In genomic region chr17:42182927-42183734, GRCh38 we compare ENCODE assay signal across 9 cellular contexts. TPM values are rescaled to one million over a fixed set of nuclear protein-coding genes. Genes with fewer than 3 reads are reported as not detected.
DNase-seq lines count a peak whose midpoint lies in the region; ATAC-seq and TF ChIP-seq lines count a peak whose summit lies in the region.
"Had no signal": no experiment of that assay in that cellular context is flagged by ENCODE, and none has a peak within 500 bp of the region (broad histone marks: within the 10 kb centered on the region; RNA-seq: fewer than 3 reads in every experiment).

No MANE protein-coding gene starts in this region.

- no peak for TF ChIP-seq CTCF in left ventricle myocardium inferior (IDR thresholded peaks at IDR 0.05; ENCODE audit: borderline replicate concordance)
- no peak for TF ChIP-seq CTCF in liver (IDR thresholded peaks at IDR 0.05; ENCODE audit: low read depth, low read length, missing input control)
- TF ChIP-seq CTCF in upper lobe of right lung (IDR thresholded peaks at IDR 0.05), result no peak

- H3K27ac ChIP-seq in left ventricle myocardium inferior (replicated peaks), result peak overlapping the region; percentile 90
- H3K27ac ChIP-seq in liver (ENCODE audit: low read depth in 1 of 2, low read length in 2 of 2), result no peak overlapping the region
- H3K27ac ChIP-seq in upper lobe of right lung, result peak overlapping the region; percentile 72
- H3K27ac ChIP-seq: epithelial cell of prostate had no signal

- intact Hi-C loops in left ventricle myocardium inferior (cut with micrococcal nuclease), result no loop called here
- intact Hi-C loops in Right ventricle myocardium superior (cut with DNase I), result loop anchor here (5.0 to 10.0 kb wide), 2 partner anchors 66 to 342 kb away; no protein-coding TSS in a partner anchor
- intact Hi-C loops in upper lobe of right lung (cut with DNase I), result no loop called here

- H3K9ac ChIP-seq in adipocyte (ENCODE audit: low read length), result peak overlapping the region; percentile 90
- peak overlapping the region in 1 of 2 donors; percentile 50 for H3K9ac ChIP-seq in liver (ENCODE audit: low read depth in 1 of 2, low read length in 2 of 2)

- WGBS in liver, result 74% methylated on average over 9 of the region's 9 CpGs

- no peaks in the 10 kb centered on the region for H3K9me3 ChIP-seq in left ventricle myocardium inferior (replicated peaks)
- H3K9me3 ChIP-seq in adipocyte (ENCODE audit: control insufficient read depth, low read length), result no peaks in the 10 kb centered on the region
- H3K9me3 ChIP-seq in liver (ENCODE audit: control insufficient read depth in 4 of 4, low read length in 3 of 4), result no peaks in the 10 kb centered on the region
- H3K9me3 ChIP-seq in upper lobe of right lung, result no peaks in the 10 kb centered on the region

- peaks cover 43% of the 10 kb centered on the region for H3K4me1 ChIP-seq in left ventricle myocardium inferior
- H3K4me1 ChIP-seq in adipocyte (ENCODE audit: control insufficient read depth, insufficient read depth, low read length), result peaks cover 24% of the 10 kb centered on the region
- H3K4me1 ChIP-seq in liver (ENCODE audit: control insufficient read depth in 4 of 4, insufficient read depth in 4 of 4, low read length in 3 of 4), result peaks cover 6 to 31% (median 17%) of the 10 kb centered on the region in 4 donors
- H3K4me1 ChIP-seq in upper lobe of right lung, result peaks cover 38% of the 10 kb centered on the region

- ATAC-seq in Right ventricle myocardium superior (ENCODE audit: poor library complexity) (no peak), upper lobe of right lung (no peak)

- no peak for DNase-seq in left ventricle myocardium inferior
- no peak for DNase-seq in Right ventricle myocardium superior
- DNase-seq in adipocyte (ENCODE audit: low read depth), result peak; percentile 16
- no peak for DNase-seq in upper lobe of right lung
- no peak for DNase-seq in NCI-H510A (lab: John Stamatoyannopoulos, UW)
- DNase-seq in stimulated activated CD4-positive, alpha-beta T cell treated with anti-CD3 and anti-CD28 coated beads, Interleukin-1b, Interleukin-23, amount 100 ng/mL, for 48 hours, result no peak
- no peak for DNase-seq in stimulated activated CD4-positive, alpha-beta T cell treated with anti-CD3 and anti-CD28 coated beads, Interleukin-4, amount 100 ng/mL, for 4 hours

- H3K4me3 ChIP-seq in left ventricle myocardium inferior (peak overlapping the region; percentile 68), adipocyte (ENCODE audit: low read length) (peak overlapping the region; percentile 82), liver (ENCODE audit: low read depth in 1 of 3, low read length in 3 of 3) (peak overlapping the region; percentile 4 to 56 (median 45)), upper lobe of right lung (peak overlapping the region; percentile 63)

- H3K27me3 ChIP-seq in left ventricle myocardium inferior (ENCODE audit: low read depth) (peaks cover 34% of the 10 kb centered on the region), adipocyte (replicated peaks; ENCODE audit: control insufficient read depth, insufficient read depth, low read length) (peaks cover 36% of the 10 kb centered on the region), liver (ENCODE audit: control insufficient read depth in 4 of 4, insufficient read depth in 4 of 4, low read length in 3 of 4) (peaks cover 0 to 3% (median 0%) of the 10 kb centered on the region in 4 donors), upper lobe of right lung (peaks cover 21% of the 10 kb centered on the region)

- H3K36me3 ChIP-seq in left ventricle myocardium inferior (no peaks in the 10 kb centered on the region), adipocyte (ENCODE audit: control insufficient read depth, insufficient read depth, low read length, severe bottlenecking) (no peaks in the 10 kb centered on the region), liver (ENCODE audit: control insufficient read depth in 4 of 4, insufficient read depth in 3 of 4, low read depth in 1 of 4, low read length in 3 of 4) (no peaks in the 10 kb centered on the region), upper lobe of right lung (no peaks in the 10 kb centered on the region)

- no peak for TF ChIP-seq RAD21 in liver (IDR thresholded peaks at IDR 0.05)

TF ChIP-seq in liver, 16 proteins besides CTCF, POLR2A, EP300 and RAD21:
- TF ChIP-seq ATF3 (IDR thresholded peaks at IDR 0.05), result no peak
- no peak for TF ChIP-seq ZBTB33 (IDR thresholded peaks at IDR 0.05)

RNA-seq across cellular contexts. Expression of gene HCRT, which starts 2.1 kb away (rescaled TPM):
- total RNA-seq in left ventricle myocardium inferior, result not detected
- not detected for total RNA-seq in Right ventricle myocardium superior
- not detected for total RNA-seq in liver
- not detected for polyA plus RNA-seq in liver
- not detected for total RNA-seq in upper lobe of right lung

RNA-seq across cellular contexts. Expression of gene KCNH4, which starts 2.2 kb away (rescaled TPM):
- total RNA-seq in left ventricle myocardium inferior (0.16 TPM), Right ventricle myocardium superior (0.13 TPM), liver (not detected), upper lobe of right lung (0.26 TPM)
- under 1 TPM in 1 of 2 donors, not detected in 1; 0.01 TPM for polyA plus RNA-seq in liver

RNA-seq across cellular contexts. Expression of gene GHDC, which starts 11.2 kb away (rescaled TPM):
- total RNA-seq in left ventricle myocardium inferior (8.4 TPM), Right ventricle myocardium superior (8.1 TPM), liver (10 to 100 TPM; 10.0 to 17.6 TPM), upper lobe of right lung (30.9 TPM)
- 10 to 100 TPM; 10.5 to 14.2 TPM for polyA plus RNA-seq in liver

RNA-seq across cellular contexts. Expression of gene RAB5C, which starts 28.3 kb away (rescaled TPM):
- total RNA-seq in left ventricle myocardium inferior, result 38.6 TPM
- total RNA-seq in Right ventricle myocardium superior, result 38.6 TPM
- total RNA-seq in liver, result 10 to 100 TPM; 53.7 to 60.0 TPM
- 100 to 1,000 TPM in 1 of 2 donors, 10 to 100 TPM in 1; 53.5 to 107 TPM for polyA plus RNA-seq in liver
- total RNA-seq in upper lobe of right lung, result 154 TPM

Comparison
In these comparisons a context has a peak if more than half of its experiments do, and no peak if none do; other contexts are left out.
1. H3K27ac ChIP-seq: peak in left ventricle myocardium inferior (single experiment) and upper lobe of right lung (single experiment); none in liver (0 of 2).
2. Peak in every context shown above with its lines, with median percentiles within 50 percentile points of each other: H3K4me3 ChIP-seq.